Comparison of ENCODE assay signal across 1 cellular context in genomic region chr6:168640181-168640580, GRCh38.
TF ChIP-seq lines count a peak whose summit lies in the region.

No MANE protein-coding gene starts in this region.

TF ChIP-seq in WTC11, 78 proteins besides CTCF, POLR2A, EP300 and RAD21 (continued from another document):
- TF ChIP-seq HMGXB4 (CRISPR knock-in tag; IDR thresholded peaks at IDR 0.05) (no peak), CREM (CRISPR knock-in tag; IDR thresholded peaks at IDR 0.05) (no peak), TEAD4 (CRISPR knock-in tag; IDR thresholded peaks at IDR 0.05) (no peak), ZNF425 (CRISPR knock-in tag; conservative IDR thresholded peaks at IDR 0.05) (no peak), NR3C1 (CRISPR knock-in tag; conservative IDR thresholded peaks at IDR 0.05; ENCODE audit: low read depth) (no peak)
